ENCODE assay signal across 10 cellular contexts in the genomic region with DNA sequence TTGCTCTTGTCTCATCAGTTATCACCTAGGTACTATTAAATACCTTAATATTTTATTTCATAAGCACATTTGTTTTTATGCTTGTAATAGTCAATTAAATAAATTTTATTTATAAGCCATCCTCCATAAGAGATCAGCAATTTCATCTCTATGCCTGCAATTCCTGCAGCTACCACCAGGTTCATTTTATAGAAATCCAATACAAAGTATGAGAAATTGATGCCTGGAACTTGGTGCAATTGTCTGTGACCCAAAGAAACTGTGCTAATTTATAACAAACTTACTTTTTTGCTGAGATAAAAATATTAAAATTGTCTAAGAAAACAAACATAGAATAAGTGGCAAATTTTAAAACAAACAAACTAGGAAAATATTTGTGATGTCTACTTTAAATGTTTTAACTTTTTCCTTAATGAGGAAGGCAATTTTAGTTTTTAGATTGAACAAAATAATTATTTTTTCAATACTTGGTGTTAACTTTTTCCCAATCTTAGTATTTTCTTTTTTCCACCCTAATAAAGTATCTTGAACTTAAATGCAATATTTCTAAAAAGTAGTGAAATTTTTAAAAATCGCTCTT.
DNase-seq lines count a peak whose midpoint lies in the region; ATAC-seq and TF ChIP-seq lines count a peak whose summit lies in the region.
"Had no signal": no experiment of that assay in that cellular context is flagged by ENCODE, and none has a peak within 500 bp of the region (broad histone marks: within the 10 kb centered on the region; RNA-seq: fewer than 3 reads in every experiment).

No MANE protein-coding gene starts in this region.

- H3K4me1 ChIP-seq in Caco-2 (no peaks in the 10 kb centered on the region), upper lobe of left lung (no peaks in the 10 kb centered on the region)

- TF ChIP-seq POLR2A in upper lobe of left lung (IDR thresholded peaks at IDR 0.05), result no peak

- TF ChIP-seq CTCF in Caco-2 (IDR thresholded peaks at IDR 0.05; ENCODE audit: insufficient read depth in 1 of 2, low read depth in 1 of 2, low read length in 1 of 2, severe bottlenecking in 1 of 2, unreplicated experiment in 1 of 2), result peak; percentile 43 to 52
- peak; percentile 52 for TF ChIP-seq CTCF in brain microvascular endothelial cell (IDR thresholded peaks at IDR 0.05; ENCODE audit: low read depth, low read length, missing control alignments)
- peak; percentile 44 to 70 (median 60) for TF ChIP-seq CTCF in nephron (IDR thresholded peaks at IDR 0.05; ENCODE audit: unreplicated experiment in 3 of 3)
- TF ChIP-seq CTCF in upper lobe of left lung (IDR thresholded peaks at IDR 0.05), result peak in 2 of 6 experiments; percentile 6 to 33

- no peaks in the 10 kb centered on the region for H3K36me3 Mint-ChIP-seq in Caco-2 (ENCODE audit: insufficient read depth, unreplicated experiment)
- peaks cover 21% of the 10 kb centered on the region for H3K36me3 Mint-ChIP-seq in nephron (ENCODE audit: low read depth)

- no peak overlapping the region for H3K27ac ChIP-seq in brain microvascular endothelial cell
- H3K27ac ChIP-seq in upper lobe of left lung, result no peak overlapping the region
- H3K27ac ChIP-seq: SK-N-MC had no signal

- DNase-seq in Caco-2 (no peak), KG1 (lab: John Stamatoyannopoulos, UW) (peak; percentile 0), brain microvascular endothelial cell (no peak), upper lobe of left lung (no peak), hypothalamus (lab: John Stamatoyannopoulos, UW) (no peak)
- no peak for DNase-seq in activated CD4-positive, alpha-beta T cell treated with anti-CD3 and anti-CD28 coated beads, Interleukin-2, amount 50 U/mL, for 4 hours

- H3K36me3 ChIP-seq in Caco-2 (ENCODE audit: control insufficient read depth, insufficient read depth, low read length) (no peaks in the 10 kb centered on the region), brain microvascular endothelial cell (replicated peaks) (no peaks in the 10 kb centered on the region), upper lobe of left lung (no peaks in the 10 kb centered on the region)

- H3K27ac Mint-ChIP-seq in Caco-2 (ENCODE audit: unreplicated experiment), result no peak overlapping the region
- no peak overlapping the region for H3K27ac Mint-ChIP-seq in nephron

- intact Hi-C loops in Caco-2 (cut with micrococcal nuclease; ENCODE audit: unreplicated experiment), result no loop called here

- POLR2A ChIA-PET in Caco-2 (lab: Charles Lee), result no interaction called here

- ATAC-seq in GM18520 (IDR thresholded peaks at IDR 0.05; ENCODE audit: unreplicated experiment) (no peak), upper lobe of left lung (ENCODE audit: low FRiP score in 2 of 2) (no peak)

- H3K9me3 ChIP-seq in Caco-2, result no peaks in the 10 kb centered on the region
- no peaks in the 10 kb centered on the region for H3K9me3 ChIP-seq in upper lobe of left lung

- 94 to 100% methylated on average over 1 of the region's 1 CpG for WGBS in upper lobe of left lung, 2 donors

- no peak for TF ChIP-seq EP300 in upper lobe of left lung (IDR thresholded peaks at IDR 0.05)

- H3K4me3 Mint-ChIP-seq in Caco-2 (ENCODE audit: unreplicated experiment) (no peak overlapping the region), nephron (no peak overlapping the region)
- H3K4me3 Mint-ChIP-seq: central memory CD8-positive, alpha-beta T cell had no signal

- in situ Hi-C loops in brain microvascular endothelial cell (cut with HindIII; ENCODE audit: low pct_ligation_motif_present, low sequenced_read_pairs), result no loop called here

- no peak overlapping the region for H3K4me3 ChIP-seq in Caco-2 (ENCODE audit: low read depth, low read length)
- H3K4me3 ChIP-seq in brain microvascular endothelial cell (ENCODE audit: low read depth, low read length), result no peak overlapping the region
- no peak overlapping the region for H3K4me3 ChIP-seq in upper lobe of left lung
- H3K4me3 ChIP-seq: SK-N-MC had no signal

- H3K27me3 ChIP-seq in Caco-2 (replicated peaks; ENCODE audit: control insufficient read depth, insufficient read depth, low read length), result no peaks in the 10 kb centered on the region
- H3K27me3 ChIP-seq in brain microvascular endothelial cell (replicated peaks), result no peaks in the 10 kb centered on the region
- H3K27me3 ChIP-seq in upper lobe of left lung, result no peaks in the 10 kb centered on the region

- no peaks in the 10 kb centered on the region for H3K27me3 Mint-ChIP-seq in Caco-2 (ENCODE audit: insufficient read depth, unreplicated experiment)
- H3K27me3 Mint-ChIP-seq in nephron (ENCODE audit: low read depth), result no peaks in the 10 kb centered on the region
- H3K27me3 Mint-ChIP-seq: central memory CD8-positive, alpha-beta T cell had no signal

- BruUV-seq in Caco-2 (replicated peaks; lab: Mats Ljungman, UMichigan), result no TSS peak

- H3K4me1 Mint-ChIP-seq in Caco-2 (ENCODE audit: low read depth, unreplicated experiment), result no peaks in the 10 kb centered on the region
- peaks cover 18% of the 10 kb centered on the region for H3K4me1 Mint-ChIP-seq in nephron
- H3K4me1 Mint-ChIP-seq: central memory CD8-positive, alpha-beta T cell had no signal

- H3K9me3 Mint-ChIP-seq in Caco-2 (ENCODE audit: unreplicated experiment), result no peaks in the 10 kb centered on the region
- H3K9me3 Mint-ChIP-seq in nephron, result no peaks in the 10 kb centered on the region

- CTCF ChIA-PET in Caco-2 (lab: Charles Lee), result no interaction called here
